23 cellular contexts compared by ENCODE assay signal in the genomic region with DNA sequence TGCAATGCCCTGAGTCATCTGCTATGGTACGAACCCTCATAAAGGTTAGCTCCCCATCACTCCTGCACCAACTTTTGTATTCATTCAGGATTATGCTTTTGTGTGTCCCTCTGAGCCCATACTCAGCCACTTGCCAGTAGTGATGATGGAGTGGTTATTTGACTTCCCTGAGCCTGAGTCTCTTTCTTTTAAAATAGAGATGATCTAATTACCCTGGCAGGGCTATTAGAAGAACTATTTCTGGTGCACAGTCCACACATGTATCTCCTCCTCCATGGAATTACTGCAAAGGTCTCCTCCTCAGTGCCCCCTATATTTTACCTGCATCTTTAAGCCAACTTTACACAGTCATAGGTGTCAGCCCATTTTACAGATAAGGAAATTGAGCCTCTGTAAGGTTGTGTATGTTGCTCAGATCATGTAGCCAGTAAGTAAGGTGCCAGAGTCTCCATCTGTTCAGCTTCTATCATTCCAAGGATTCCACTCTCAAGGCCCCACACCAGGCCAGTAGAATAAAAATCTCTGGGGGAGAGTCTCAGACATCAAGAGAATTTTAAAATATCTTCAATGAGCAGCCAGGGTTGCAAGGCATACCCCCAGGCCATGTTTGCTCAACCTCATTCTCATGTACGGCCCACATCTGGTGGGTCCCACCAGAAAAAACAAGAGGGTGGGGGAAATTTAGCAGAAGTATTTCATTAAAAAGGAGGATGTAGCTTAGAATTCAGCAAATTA.
"Had no signal": no experiment of that assay in that cellular context is flagged by ENCODE, and none has a peak within 500 bp of the region (broad histone marks: within the 10 kb centered on the region; RNA-seq: fewer than 3 reads in every experiment).

No MANE protein-coding gene starts in this region.

- H3K27me3 ChIP-seq: colonic mucosa, dorsolateral prefrontal cortex, esophagus squamous epithelium, vagina had no signal

- H3K27ac Mint-ChIP-seq: activated naive CD4-positive, alpha-beta T cell treated with anti-CD3 and anti-CD28 coated beads, Interleukin-2, amount 50 U/mL, for 24 hours; brain; effector memory CD8-positive, alpha-beta T cell; immature natural killer cell; T-helper 1 cell treated with Interleukin-12 subunit alpha and Interleukin-12 subunit beta and Interleukin-4 antibody, amounts not matched to agents 30 μg/mL and 1 μg/mL, for 36 hours; type B pancreatic cell; WTC11 had no signal

- DNase-seq: activated gamma-delta T cell treated with Interleukin-2 at 50 U/mL for 16 hours; activated T-cell treated with anti-CD3 and anti-CD28 coated beads, Interleukin-2, amount 50 U/mL, for 1 hour; aorta; caudate nucleus; colonic mucosa; dorsolateral prefrontal cortex; effector memory CD8-positive, alpha-beta T cell; esophagus squamous epithelium; immature natural killer cell; kidney glomerular epithelial cell; midbrain; occipital lobe; retina; stimulated activated CD4-positive, alpha-beta T cell treated with anti-CD3 and anti-CD28 coated beads, Interleukin-4, amount 100 ng/mL, for 24 hours; stimulated activated naive CD4-positive, alpha-beta T cell treated with Interleukin-2 at 50 U/mL for 16 hours; T1000 had no signal

- H3K36me3 ChIP-seq: colonic mucosa, esophagus squamous epithelium, thoracic aorta, vagina had no signal

- H3K4me3 ChIP-seq: colonic mucosa, dorsolateral prefrontal cortex, esophagus squamous epithelium, thoracic aorta, vagina had no signal

- H3K27ac ChIP-seq: colonic mucosa, dorsolateral prefrontal cortex, esophagus squamous epithelium, thoracic aorta, vagina had no signal

- H3K36me3 Mint-ChIP-seq: activated naive CD4-positive, alpha-beta T cell treated with anti-CD3 and anti-CD28 coated beads, Interleukin-2, amount 50 U/mL, for 24 hours; brain; immature natural killer cell; type B pancreatic cell; WTC11 had no signal

- H3K9me3 ChIP-seq: colonic mucosa, esophagus squamous epithelium, thoracic aorta, vagina had no signal

- H3K4me1 Mint-ChIP-seq: activated naive CD4-positive, alpha-beta T cell treated with anti-CD3 and anti-CD28 coated beads, Interleukin-2, amount 50 U/mL, for 24 hours; brain; immature natural killer cell had no signal

- H3K27me3 Mint-ChIP-seq: activated naive CD4-positive, alpha-beta T cell treated with anti-CD3 and anti-CD28 coated beads, Interleukin-2, amount 50 U/mL, for 24 hours had no signal

- H3K4me1 ChIP-seq: colonic mucosa, esophagus squamous epithelium, vagina had no signal

- ATAC-seq: effector memory CD8-positive, alpha-beta T cell; WTC11 had no signal

- H3K9me3 Mint-ChIP-seq: activated naive CD4-positive, alpha-beta T cell treated with anti-CD3 and anti-CD28 coated beads, Interleukin-2, amount 50 U/mL, for 24 hours; brain; effector memory CD8-positive, alpha-beta T cell; T-helper 1 cell treated with Interleukin-12 subunit alpha and Interleukin-12 subunit beta and Interleukin-4 antibody, amounts not matched to agents 30 μg/mL and 1 μg/mL, for 36 hours; type B pancreatic cell; WTC11 had no signal

- H3K4me3 Mint-ChIP-seq: activated naive CD4-positive, alpha-beta T cell treated with anti-CD3 and anti-CD28 coated beads, Interleukin-2, amount 50 U/mL, for 24 hours; brain; effector memory CD8-positive, alpha-beta T cell; immature natural killer cell; T-helper 1 cell treated with Interleukin-12 subunit alpha and Interleukin-12 subunit beta and Interleukin-4 antibody, amounts not matched to agents 30 μg/mL and 1 μg/mL, for 36 hours; type B pancreatic cell; WTC11 had no signal
